ENCODE assay signal across 1 cellular context in genomic region chr2:58913082-58913726, GRCh38.
TF ChIP-seq lines count a peak whose summit lies in the region.

No MANE protein-coding gene starts in this region.

TF ChIP-seq in HEK293, 187 proteins besides CTCF, POLR2A, EP300 and RAD21 (continued from another document):
- 0 out of 2 replicates have a peak, but pooled peaks have one; percentile 15 for TF ChIP-seq OSR2 (tag by site-specific recombination; IDR thresholded peaks at IDR 0.05)
- TF ChIP-seq ZNF623 (tag by site-specific recombination; IDR thresholded peaks at IDR 0.05): no peak
- TF ChIP-seq ZNF398 (tag by site-specific recombination; IDR thresholded peaks at IDR 0.05): peak; percentile 54; the same call in 1 of the 2 replicates
- TF ChIP-seq SP7 (tag by site-specific recombination; IDR thresholded peaks at IDR 0.05): peak; percentile 70
